In the genomic region with DNA sequence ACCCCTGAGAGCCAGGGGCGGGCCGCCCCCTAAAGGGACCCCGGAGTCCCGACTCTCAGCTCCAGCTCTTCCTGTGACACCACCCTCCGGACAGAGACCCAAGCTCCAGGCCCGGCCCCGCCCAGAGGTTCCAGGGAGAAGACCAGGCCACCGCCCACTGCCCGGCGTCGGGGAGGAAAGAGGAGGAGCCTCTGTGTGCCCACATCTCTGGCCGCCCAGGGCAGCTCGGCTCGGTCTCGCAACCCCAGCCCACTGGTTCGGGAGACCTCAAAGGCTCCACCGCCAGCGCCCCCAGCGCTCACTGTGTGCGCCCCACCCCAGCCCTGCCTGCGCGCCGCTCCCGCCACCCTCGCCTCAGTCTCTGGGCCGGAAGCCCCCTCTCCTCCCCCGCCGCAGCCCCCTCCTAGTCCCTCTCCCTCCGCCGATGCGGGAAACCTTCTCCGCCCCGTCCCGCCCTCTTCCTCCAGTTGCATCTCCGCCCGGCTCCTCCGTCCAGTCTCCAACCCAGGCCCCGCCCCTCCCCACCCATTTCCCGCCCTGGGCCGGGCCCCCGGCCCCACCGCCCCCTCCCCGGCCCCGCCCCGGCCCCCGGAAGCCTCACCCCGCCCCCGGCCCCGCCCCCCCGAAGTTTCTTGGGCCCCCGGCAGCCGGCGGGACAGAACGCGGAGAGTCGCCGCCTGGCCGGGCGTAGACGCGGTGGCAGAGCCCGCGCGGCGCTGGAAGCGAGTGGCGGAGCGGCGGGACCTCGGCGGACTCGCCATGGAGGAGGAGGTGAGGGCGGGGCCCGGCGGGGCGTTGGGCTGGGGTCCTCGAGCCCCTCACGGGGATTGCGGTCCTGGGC, we compare ENCODE assay signal across 1 cellular context.
TF ChIP-seq lines count a peak whose summit lies in the region.

A gene with protein sequence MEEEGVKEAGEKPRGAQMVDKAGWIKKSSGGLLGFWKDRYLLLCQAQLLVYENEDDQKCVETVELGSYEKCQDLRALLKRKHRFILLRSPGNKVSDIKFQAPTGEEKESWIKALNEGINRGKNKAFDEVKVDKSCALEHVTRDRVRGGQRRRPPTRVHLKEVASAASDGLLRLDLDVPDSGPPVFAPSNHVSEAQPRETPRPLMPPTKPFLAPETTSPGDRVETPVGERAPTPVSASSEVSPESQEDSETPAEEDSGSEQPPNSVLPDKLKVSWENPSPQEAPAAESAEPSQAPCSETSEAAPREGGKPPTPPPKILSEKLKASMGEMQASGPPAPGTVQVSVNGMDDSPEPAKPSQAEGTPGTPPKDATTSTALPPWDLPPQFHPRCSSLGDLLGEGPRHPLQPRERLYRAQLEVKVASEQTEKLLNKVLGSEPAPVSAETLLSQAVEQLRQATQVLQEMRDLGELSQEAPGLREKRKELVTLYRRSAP (plus strand): TSS at position 658 of the 841 bp plus-strand sequence. CDS start 102 bp downstream, at position 760.

TF ChIP-seq in GM12878, 131 proteins besides CTCF, POLR2A, EP300 and RAD21 (continued from another document):
- TF ChIP-seq RELB (IDR thresholded peaks at IDR 0.05; ENCODE audit: low read depth) (no peak), TCF12 (IDR thresholded peaks at IDR 0.05; ENCODE audit: low read depth, low read length) (0 out of 2 replicates have a peak, but pooled peaks have one; percentile 17), GATAD2B (conservative IDR thresholded peaks at IDR 0.05; ENCODE audit: low read depth) (peak; percentile 60; the same call in 1 of the 2 replicates), LARP7 (IDR thresholded peaks at IDR 0.05) (peak; percentile 32; the same call in 1 of the 2 replicates), PAX8 (IDR thresholded peaks at IDR 0.05) (no peak), BACH1 (IDR thresholded peaks at IDR 0.05; ENCODE audit: borderline replicate concordance) (peak; percentile 85), ZNF384 (IDR thresholded peaks at IDR 0.05; ENCODE audit: borderline replicate concordance, low read depth, low read length) (no peak), ZNF592 (IDR thresholded peaks at IDR 0.05) (no peak), IKZF2 (IDR thresholded peaks at IDR 0.05) (peak in 1 of 2 experiments; percentile 34; a peak in 1 of 4 replicates), EGR1 (IDR thresholded peaks at IDR 0.05; ENCODE audit: borderline replicate concordance in 1 of 2, low read depth in 2 of 2, low read length in 2 of 2) (peak in 1 of 2 experiments; percentile 79; a peak in 1 of 3 replicates), POLR2AphosphoS5 (IDR thresholded peaks at IDR 0.05; ENCODE audit: low read length) (peak; percentile 86), PML (IDR thresholded peaks at IDR 0.05; ENCODE audit: low read length) (0 out of 2 replicates have a peak, but pooled peaks have one; percentile 42), RB1 (IDR thresholded peaks at IDR 0.05; ENCODE audit: borderline replicate concordance) (peak; percentile 17; the same call in 1 of the 2 replicates), ASH2L (IDR thresholded peaks at IDR 0.05; ENCODE audit: borderline replicate concordance, low read depth) (no peak), TCF3 (IDR thresholded peaks at IDR 0.05; ENCODE audit: borderline replicate concordance, insufficient read depth, low read depth, low read length) (peak; percentile 77; the same call in 1 of the 2 replicates), NBN (IDR thresholded peaks at IDR 0.05) (peak; percentile 62), KAT2A (conservative IDR thresholded peaks at IDR 0.05; ENCODE audit: control insufficient read depth, low read depth, low read length) (no peak), POU2F2 (IDR thresholded peaks at IDR 0.05; ENCODE audit: borderline replicate concordance, low read depth, low read length) (peak; percentile 77; the same call in 1 of the 3 replicates), NKRF (conservative IDR thresholded peaks at IDR 0.05) (peak; percentile 64; the same call in 1 of the 2 replicates), HDGF (IDR thresholded peaks at IDR 0.05) (0 out of 2 replicates have a peak, but pooled peaks have one; percentile 40), CBFB (IDR thresholded peaks at IDR 0.05; ENCODE audit: low read depth) (peak; percentile 39; the same call in 1 of the 2 replicates), ZBED1 (IDR thresholded peaks at IDR 0.05; ENCODE audit: borderline replicate concordance) (peak; percentile 32; the same call in 1 of the 2 replicates), SUZ12 (IDR thresholded peaks at IDR 0.05; ENCODE audit: unreplicated experiment) (no peak), ZBTB33 (IDR thresholded peaks at IDR 0.05) (no peak), SIN3A (IDR thresholded peaks at IDR 0.05; ENCODE audit: low read depth, low read length) (0 out of 2 replicates have a peak, but pooled peaks have one; percentile 30), DPF2 (IDR thresholded peaks at IDR 0.05) (peak; percentile 33; the same call in 1 of the 2 replicates), IKZF1 (conservative IDR thresholded peaks at IDR 0.05) (peak; percentile 36), BHLHE40 (IDR thresholded peaks at IDR 0.05; ENCODE audit: borderline replicate concordance in 1 of 2, low read depth in 2 of 2, low read length in 1 of 2) (0 out of 4 replicates have a peak, but pooled peaks of 1 of the 2 experiments have one; percentile 19), POLR2AphosphoS2 (IDR thresholded peaks at IDR 0.05; ENCODE audit: low read depth, low read length) (peak; percentile 83; the same call in 1 of the 2 replicates)
- TF ChIP-seq, protein P1, sequence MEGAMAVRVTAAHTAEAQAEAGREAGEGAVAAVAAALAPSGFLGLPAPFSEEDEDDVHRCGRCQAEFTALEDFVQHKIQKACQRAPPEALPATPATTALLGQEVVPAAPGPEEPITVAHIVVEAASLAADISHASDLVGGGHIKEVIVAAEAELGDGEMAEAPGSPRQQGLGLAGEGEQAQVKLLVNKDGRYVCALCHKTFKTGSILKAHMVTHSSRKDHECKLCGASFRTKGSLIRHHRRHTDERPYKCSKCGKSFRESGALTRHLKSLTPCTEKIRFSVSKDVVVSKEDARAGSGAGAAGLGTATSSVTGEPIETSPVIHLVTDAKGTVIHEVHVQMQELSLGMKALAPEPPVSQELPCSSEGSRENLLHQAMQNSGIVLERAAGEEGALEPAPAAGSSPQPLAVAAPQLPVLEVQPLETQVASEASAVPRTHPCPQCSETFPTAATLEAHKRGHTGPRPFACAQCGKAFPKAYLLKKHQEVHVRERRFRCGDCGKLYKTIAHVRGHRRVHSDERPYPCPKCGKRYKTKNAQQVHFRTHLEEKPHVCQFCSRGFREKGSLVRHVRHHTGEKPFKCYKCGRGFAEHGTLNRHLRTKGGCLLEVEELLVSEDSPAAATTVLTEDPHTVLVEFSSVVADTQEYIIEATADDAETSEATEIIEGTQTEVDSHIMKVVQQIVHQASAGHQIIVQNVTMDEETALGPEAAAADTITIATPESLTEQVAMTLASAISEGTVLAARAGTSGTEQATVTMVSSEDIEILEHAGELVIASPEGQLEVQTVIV (IDR thresholded peaks at IDR 0.05; ENCODE audit: borderline replicate concordance, partially characterized antibody) = no peak
- TF ChIP-seq, protein P2, sequence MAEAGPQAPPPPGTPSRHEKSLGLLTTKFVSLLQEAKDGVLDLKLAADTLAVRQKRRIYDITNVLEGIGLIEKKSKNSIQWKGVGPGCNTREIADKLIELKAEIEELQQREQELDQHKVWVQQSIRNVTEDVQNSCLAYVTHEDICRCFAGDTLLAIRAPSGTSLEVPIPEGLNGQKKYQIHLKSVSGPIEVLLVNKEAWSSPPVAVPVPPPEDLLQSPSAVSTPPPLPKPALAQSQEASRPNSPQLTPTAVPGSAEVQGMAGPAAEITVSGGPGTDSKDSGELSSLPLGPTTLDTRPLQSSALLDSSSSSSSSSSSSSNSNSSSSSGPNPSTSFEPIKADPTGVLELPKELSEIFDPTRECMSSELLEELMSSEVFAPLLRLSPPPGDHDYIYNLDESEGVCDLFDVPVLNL (IDR thresholded peaks at IDR 0.05; ENCODE audit: low read depth, low read length) = 0 out of 2 replicates have a peak, but pooled peaks have one; percentile 30
- TF ChIP-seq, protein P3, sequence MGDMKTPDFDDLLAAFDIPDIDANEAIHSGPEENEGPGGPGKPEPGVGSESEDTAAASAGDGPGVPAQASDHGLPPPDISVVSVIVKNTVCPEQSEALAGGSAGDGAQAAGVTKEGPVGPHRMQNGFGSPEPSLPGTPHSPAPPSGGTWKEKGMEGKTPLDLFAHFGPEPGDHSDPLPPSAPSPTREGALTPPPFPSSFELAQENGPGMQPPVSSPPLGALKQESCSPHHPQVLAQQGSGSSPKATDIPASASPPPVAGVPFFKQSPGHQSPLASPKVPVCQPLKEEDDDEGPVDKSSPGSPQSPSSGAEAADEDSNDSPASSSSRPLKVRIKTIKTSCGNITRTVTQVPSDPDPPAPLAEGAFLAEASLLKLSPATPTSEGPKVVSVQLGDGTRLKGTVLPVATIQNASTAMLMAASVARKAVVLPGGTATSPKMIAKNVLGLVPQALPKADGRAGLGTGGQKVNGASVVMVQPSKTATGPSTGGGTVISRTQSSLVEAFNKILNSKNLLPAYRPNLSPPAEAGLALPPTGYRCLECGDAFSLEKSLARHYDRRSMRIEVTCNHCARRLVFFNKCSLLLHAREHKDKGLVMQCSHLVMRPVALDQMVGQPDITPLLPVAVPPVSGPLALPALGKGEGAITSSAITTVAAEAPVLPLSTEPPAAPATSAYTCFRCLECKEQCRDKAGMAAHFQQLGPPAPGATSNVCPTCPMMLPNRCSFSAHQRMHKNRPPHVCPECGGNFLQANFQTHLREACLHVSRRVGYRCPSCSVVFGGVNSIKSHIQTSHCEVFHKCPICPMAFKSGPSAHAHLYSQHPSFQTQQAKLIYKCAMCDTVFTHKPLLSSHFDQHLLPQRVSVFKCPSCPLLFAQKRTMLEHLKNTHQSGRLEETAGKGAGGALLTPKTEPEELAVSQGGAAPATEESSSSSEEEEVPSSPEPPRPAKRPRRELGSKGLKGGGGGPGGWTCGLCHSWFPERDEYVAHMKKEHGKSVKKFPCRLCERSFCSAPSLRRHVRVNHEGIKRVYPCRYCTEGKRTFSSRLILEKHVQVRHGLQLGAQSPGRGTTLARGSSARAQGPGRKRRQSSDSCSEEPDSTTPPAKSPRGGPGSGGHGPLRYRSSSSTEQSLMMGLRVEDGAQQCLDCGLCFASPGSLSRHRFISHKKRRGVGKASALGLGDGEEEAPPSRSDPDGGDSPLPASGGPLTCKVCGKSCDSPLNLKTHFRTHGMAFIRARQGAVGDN (IDR thresholded peaks at IDR 0.05) = peak; percentile 58
